ENCODE assay signal across 12 cellular contexts in the genomic region with DNA sequence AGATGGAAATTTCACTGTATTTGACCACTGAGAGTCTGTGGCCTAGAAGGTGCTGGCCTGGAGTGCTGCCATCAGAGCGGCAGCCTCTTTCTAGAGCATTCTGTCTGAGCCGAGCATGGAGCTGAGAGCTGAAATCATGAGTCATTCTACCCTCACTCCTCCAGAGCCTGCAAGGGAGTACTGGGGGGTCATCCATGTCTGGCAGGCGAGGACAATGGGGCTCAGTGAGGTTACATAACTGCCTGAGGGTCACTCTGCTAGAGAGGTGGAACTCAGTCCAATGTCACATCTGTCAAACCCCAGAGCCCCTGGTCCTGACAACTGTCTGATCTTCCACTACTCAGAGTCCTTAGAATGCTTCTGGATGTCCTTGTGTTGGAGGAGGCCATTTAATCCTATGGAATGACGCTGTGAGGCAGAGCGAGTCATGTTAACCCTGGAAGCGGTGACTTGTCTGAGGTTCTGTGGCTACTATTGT.
DNase-seq lines count a peak whose midpoint lies in the region; ATAC-seq and TF ChIP-seq lines count a peak whose summit lies in the region.
"Had no signal": no experiment of that assay in that cellular context is flagged by ENCODE, and none has a peak within 500 bp of the region (broad histone marks: within the 10 kb centered on the region; RNA-seq: fewer than 3 reads in every experiment).

No MANE protein-coding gene starts in this region.

- no peak for TF ChIP-seq CTCF in RWPE1 (conservative IDR thresholded peaks at IDR 0.05; ENCODE audit: low read depth)

- no peaks in the 10 kb centered on the region for H3K9me3 Mint-ChIP-seq in activated CD4-positive, alpha-beta memory T cell treated with anti-CD3 and anti-CD28 coated beads, Interleukin-2, amount 10 ng/mL, durations not matched to agents 7 days and 5 days
- H3K9me3 Mint-ChIP-seq in activated CD4-positive, alpha-beta memory T cell treated with anti-CD3 and anti-CD28 coated beads for 36 hours = no peaks in the 10 kb centered on the region
- no peaks in the 10 kb centered on the region for H3K9me3 Mint-ChIP-seq in effector memory CD8-positive, alpha-beta T cell

- H3K36me3 Mint-ChIP-seq in activated CD4-positive, alpha-beta memory T cell treated with anti-CD3 and anti-CD28 coated beads, Interleukin-2, amount 10 ng/mL, durations not matched to agents 7 days and 5 days (ENCODE audit: low read depth) = peaks cover 3% of the 10 kb centered on the region
- peaks cover 3% of the 10 kb centered on the region for H3K36me3 Mint-ChIP-seq in activated CD4-positive, alpha-beta memory T cell treated with anti-CD3 and anti-CD28 coated beads for 36 hours
- H3K36me3 Mint-ChIP-seq in effector memory CD8-positive, alpha-beta T cell (ENCODE audit: insufficient read depth) = peaks cover 16% of the 10 kb centered on the region

- H3K4me1 Mint-ChIP-seq in activated CD4-positive, alpha-beta memory T cell treated with anti-CD3 and anti-CD28 coated beads, Interleukin-2, amount 10 ng/mL, durations not matched to agents 7 days and 5 days = peaks cover 39% of the 10 kb centered on the region
- peaks cover 23% of the 10 kb centered on the region for H3K4me1 Mint-ChIP-seq in activated CD4-positive, alpha-beta memory T cell treated with anti-CD3 and anti-CD28 coated beads for 36 hours (ENCODE audit: low read depth)
- peaks cover 10 to 18% of the 10 kb centered on the region in 2 donors for H3K4me1 Mint-ChIP-seq in effector memory CD8-positive, alpha-beta T cell (ENCODE audit: low read depth in 2 of 2)

- DNase-seq in activated CD4-positive, alpha-beta memory T cell treated with anti-CD3 and anti-CD28 coated beads, Interleukin-2, amount 10 ng/mL, durations not matched to agents 7 days and 5 days = no peak
- DNase-seq in activated CD4-positive, alpha-beta memory T cell treated with anti-CD3 and anti-CD28 coated beads for 36 hours = no peak
- DNase-seq in RWPE1 (ENCODE audit: low spot score) (no peak), fibroblast of gingiva (ENCODE audit: low read depth) (peak; percentile 20), stromal cell of bone marrow (ENCODE audit: low read depth) (peak; percentile 51)
- DNase-seq in effector memory CD8-positive, alpha-beta T cell = no peak
- DNase-seq: activated CD8-positive, alpha-beta memory T cell treated with anti-CD3 and anti-CD28 coated beads, Interleukin-2, amount 50 U/mL, for 48 hours; Karpas-422 had no signal

- POLR2A ChIA-PET in activated CD4-positive, alpha-beta memory T cell treated with anti-CD3 and anti-CD28 coated beads, Interleukin-2, amount 10 ng/mL, durations not matched to agents 7 days and 5 days (lab: Charles Lee) = interaction anchor here (1.0 kb wide), 2 partner anchors 12 to 14 kb away, joined by 3 read pairs; no protein-coding TSS in a partner anchor
- POLR2A ChIA-PET in activated CD4-positive, alpha-beta memory T cell treated with anti-CD3 and anti-CD28 coated beads for 36 hours (lab: Charles Lee) = no interaction called here
- POLR2A ChIA-PET in RWPE1 (lab: Yijun Ruan, JAX; ENCODE audit: low non-redundant PET) = no interaction called here

- CTCF ChIA-PET in activated CD4-positive, alpha-beta memory T cell treated with anti-CD3 and anti-CD28 coated beads, Interleukin-2, amount 10 ng/mL, durations not matched to agents 7 days and 5 days (lab: Charles Lee) = interaction anchor here (0.7 to 0.9 kb wide), 3 partner anchors 9 to 26 kb away, joined by 3 to 4 read pairs (median 3); no protein-coding TSS in a partner anchor
- CTCF ChIA-PET in activated CD4-positive, alpha-beta memory T cell treated with anti-CD3 and anti-CD28 coated beads for 36 hours (lab: Charles Lee) = interaction anchor here (1.1 to 1.2 kb wide), 2 partner anchors 9 to 10 kb away, joined by 3 read pairs; no protein-coding TSS in a partner anchor
- CTCF ChIA-PET in RWPE1 (lab: Yijun Ruan, JAX) = no interaction called here

- no peak for ATAC-seq in HG02610 (IDR thresholded peaks at IDR 0.05; ENCODE audit: unreplicated experiment)
- no peak for ATAC-seq in effector memory CD8-positive, alpha-beta T cell (replicated peaks)
- no peak for ATAC-seq in GM21619 (IDR thresholded peaks at IDR 0.05; ENCODE audit: unreplicated experiment)
- ATAC-seq: left lung, Panc1 had no signal

- intact Hi-C loops in activated CD4-positive, alpha-beta memory T cell treated with anti-CD3 and anti-CD28 coated beads for 36 hours (cut with micrococcal nuclease) = no loop called here

- peaks cover 3% of the 10 kb centered on the region for H3K27me3 Mint-ChIP-seq in activated CD4-positive, alpha-beta memory T cell treated with anti-CD3 and anti-CD28 coated beads, Interleukin-2, amount 10 ng/mL, durations not matched to agents 7 days and 5 days
- no peaks in the 10 kb centered on the region for H3K27me3 Mint-ChIP-seq in activated CD4-positive, alpha-beta memory T cell treated with anti-CD3 and anti-CD28 coated beads for 36 hours
- no peaks in the 10 kb centered on the region for H3K27me3 Mint-ChIP-seq in effector memory CD8-positive, alpha-beta T cell

- peak overlapping the region; percentile 28 for H3K27ac Mint-ChIP-seq in activated CD4-positive, alpha-beta memory T cell treated with anti-CD3 and anti-CD28 coated beads, Interleukin-2, amount 10 ng/mL, durations not matched to agents 7 days and 5 days
- no peak overlapping the region for H3K27ac Mint-ChIP-seq in activated CD4-positive, alpha-beta memory T cell treated with anti-CD3 and anti-CD28 coated beads for 36 hours
- no peak overlapping the region for H3K27ac Mint-ChIP-seq in effector memory CD8-positive, alpha-beta T cell

- no peak overlapping the region for H3K4me3 Mint-ChIP-seq in activated CD4-positive, alpha-beta memory T cell treated with anti-CD3 and anti-CD28 coated beads, Interleukin-2, amount 10 ng/mL, durations not matched to agents 7 days and 5 days
- H3K4me3 Mint-ChIP-seq in activated CD4-positive, alpha-beta memory T cell treated with anti-CD3 and anti-CD28 coated beads for 36 hours = no peak overlapping the region
- H3K4me3 Mint-ChIP-seq in effector memory CD8-positive, alpha-beta T cell = no peak overlapping the region

- peak overlapping the region; percentile 10; the same call in 1 of the 2 replicates for H3K27ac ChIP-seq in RWPE1
- H3K27ac ChIP-seq: left lung had no signal

Comparison
In these comparisons a context has a peak if more than half of its experiments do, and no peak if none do; other contexts are left out.
1. DNase-seq: peak in fibroblast of gingiva (single experiment) and stromal cell of bone marrow (single experiment); none in activated CD4-positive, alpha-beta memory T cell treated with anti-CD3 and anti-CD28 coated beads, Interleukin-2, amount 10 ng/mL, durations not matched to agents 7 days and 5 days (single experiment), activated CD4-positive, alpha-beta memory T cell treated with anti-CD3 and anti-CD28 coated beads for 36 hours (single experiment), RWPE1 (single experiment) and effector memory CD8-positive, alpha-beta T cell (0 of 3).